Comparison of ENCODE assay signal across 8 cellular contexts in the genomic region with DNA sequence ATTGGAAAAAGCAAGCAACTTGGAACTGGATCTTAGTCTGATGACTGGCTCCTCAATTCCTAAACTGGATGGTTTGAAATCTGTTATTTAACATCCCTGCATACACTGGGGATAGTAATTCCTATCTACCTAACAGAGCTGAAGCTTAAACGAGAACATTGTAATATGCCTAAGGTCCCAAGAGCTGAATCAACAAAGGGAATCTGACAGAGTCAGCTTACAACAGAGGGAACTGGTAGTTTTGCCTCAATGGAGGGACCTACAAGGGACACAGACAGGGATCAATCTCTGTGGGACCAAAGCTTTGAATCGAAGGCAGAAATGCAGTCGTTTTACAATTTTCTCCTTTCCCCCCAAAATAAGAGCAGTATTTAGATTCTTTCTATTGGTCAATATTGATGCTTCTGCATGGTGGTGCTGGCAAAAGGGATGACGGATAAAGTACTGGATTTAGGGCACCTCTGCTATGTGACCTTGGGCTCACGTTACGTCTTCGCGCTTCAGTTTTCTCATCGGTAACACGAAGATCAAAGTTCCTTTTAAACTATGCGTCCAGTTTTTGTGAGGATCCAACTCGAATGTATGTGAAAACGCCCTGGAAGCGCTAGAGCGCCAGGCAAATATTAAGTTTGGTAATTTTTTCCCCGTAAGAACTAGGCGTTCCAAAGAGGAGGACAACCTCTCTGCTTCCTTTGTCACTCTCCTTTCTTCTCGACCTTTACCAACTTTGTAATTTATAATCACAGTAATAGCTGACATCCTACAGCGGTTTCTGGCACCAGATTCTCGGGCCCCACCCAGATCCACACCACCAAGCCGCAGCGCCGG. TPM values are rescaled to one million over a fixed set of nuclear protein-coding genes. Genes with fewer than 3 reads are reported as not detected.
DNase-seq lines count a peak whose midpoint lies in the region; ATAC-seq and TF ChIP-seq lines count a peak whose summit lies in the region.

No MANE protein-coding gene starts in this region.

- peaks cover 8% of the 10 kb centered on the region; the same call in 1 of the 2 replicates for H4K20me1 ChIP-seq in KMS-11 (ENCODE audit: insufficient read depth)

- peak overlapping the region; percentile 67 for H3K4me3 ChIP-seq in AG10803 (ENCODE audit: low read length)
- H3K4me3 ChIP-seq in KMS-11 (IDR thresholded peaks at IDR 0.05; ENCODE audit: insufficient read depth, low read depth, low read length) = peak overlapping the region; percentile 83
- peak overlapping the region; percentile 74 for H3K4me3 ChIP-seq in ectodermal cell (ENCODE audit: insufficient read depth, low read depth, low read length)
- H3K4me3 ChIP-seq in muscle layer of duodenum (ENCODE audit: low read depth in 1 of 2, low read length in 2 of 2) = peak overlapping the region; percentile 93 to 95

- 7 to 9% methylated on average over 23 of the region's 23 CpGs for WGBS in ectodermal cell, 2 experiments

- in situ Hi-C loops in G401 (cut with HindIII; ENCODE audit: low sequenced_read_pairs) = loop anchor here (10.0 kb wide), 1 partner anchor 103 kb away; no protein-coding TSS in a partner anchor

- no peak for TF ChIP-seq CTCF in AG10803 (conservative IDR thresholded peaks at IDR 0.05; ENCODE audit: low read length)
- no peak for TF ChIP-seq CTCF in KMS-11 (conservative IDR thresholded peaks at IDR 0.05; ENCODE audit: low read depth, low read length)
- TF ChIP-seq CTCF in omental fat pad (IDR thresholded peaks at IDR 0.05) = no peak

- ATAC-seq in GM19328 (IDR thresholded peaks at IDR 0.05; ENCODE audit: unreplicated experiment) (no peak), omental fat pad (ENCODE audit: low FRiP score) (no peak)

- H3K79me2 ChIP-seq in KMS-11 (ENCODE audit: insufficient read depth, low read depth) = peaks cover 46% of the 10 kb centered on the region

- H3K27me3 ChIP-seq in KMS-11 (ENCODE audit: insufficient read depth, low read depth) (no peaks in the 10 kb centered on the region), ectodermal cell (ENCODE audit: control insufficient read depth, insufficient read depth, low read length, poor library complexity, severe bottlenecking) (no peaks in the 10 kb centered on the region), muscle layer of duodenum (ENCODE audit: low read depth, low read length) (no peaks in the 10 kb centered on the region)

- no peak for DNase-seq in AG10803 (ENCODE audit: low read depth)
- no peak for DNase-seq in G401 (ENCODE audit: low spot score)
- no peak for DNase-seq in retina
- no peak for DNase-seq in omental fat pad (ENCODE audit: low spot score)

- peaks cover 24% of the 10 kb centered on the region for H3K4me1 ChIP-seq in KMS-11 (ENCODE audit: low read depth, poor library complexity, severe bottlenecking)
- H3K4me1 ChIP-seq in ectodermal cell (ENCODE audit: control insufficient read depth, insufficient read depth, low read length) = peaks cover 13% of the 10 kb centered on the region
- peaks cover 5 to 47% of the 10 kb centered on the region in 2 donors for H3K4me1 ChIP-seq in muscle layer of duodenum (ENCODE audit: control insufficient read depth in 1 of 2, insufficient read depth in 2 of 2, low read length in 2 of 2)

- H2AFZ ChIP-seq in KMS-11 (ENCODE audit: low read depth) = peak overlapping the region; percentile 12; the same call in 1 of the 2 replicates

- peak overlapping the region; percentile 90 for H3K4me2 ChIP-seq in KMS-11

- peak overlapping the region; percentile 17; the same call in 1 of the 2 replicates for H3K9ac ChIP-seq in KMS-11

- H3K36me3 ChIP-seq in KMS-11 (ENCODE audit: insufficient read depth) (no peaks in the 10 kb centered on the region), ectodermal cell (ENCODE audit: control insufficient read depth, insufficient read depth, low read length) (no peaks in the 10 kb centered on the region), muscle layer of duodenum (ENCODE audit: control insufficient read depth in 1 of 2, insufficient read depth in 2 of 2, low read length in 2 of 2) (peaks cover 0 to 3% of the 10 kb centered on the region in 2 donors)

- H3K9me3 ChIP-seq in ectodermal cell (ENCODE audit: control insufficient read depth, low read length) (no peaks in the 10 kb centered on the region), muscle layer of duodenum (ENCODE audit: control insufficient read depth in 1 of 2, low read length in 2 of 2) (no peaks in the 10 kb centered on the region)

- H3K27ac ChIP-seq in KMS-11 (peak overlapping the region; percentile 28; the same call in 1 of the 2 replicates), ectodermal cell (ENCODE audit: insufficient read depth, low read depth, low read length, poor library complexity, severe bottlenecking) (no peak overlapping the region), muscle layer of duodenum (ENCODE audit: low read length) (peak overlapping the region; percentile 86)

RNA-seq across cellular contexts. Expression of a gene that starts 1.1 kb away (rescaled TPM):
- 160 TPM for polyA plus RNA-seq in ectodermal cell (2013, experiment 1 of 4)
- polyA plus RNA-seq in ectodermal cell (2013, experiment 2 of 4) = 175 TPM
- 108 TPM for polyA plus RNA-seq in ectodermal cell (2013, experiment 3 of 4)
- polyA plus RNA-seq in ectodermal cell (2013, experiment 4 of 4) = 117 TPM
- 116 and 185 TPM in 2 replicates for total RNA-seq in G401 (2014; rRNA removed; shearing (Covaris generic))
- total RNA-seq in omental fat pad = 100 to 1,000 TPM in 3 of 4 donors, 10 to 100 TPM in 1; 81.8 to 117 (median 113) TPM

RNA-seq across cellular contexts. Expression of a gene that starts 2.4 kb away (rescaled TPM):
- 31.2 TPM for polyA plus RNA-seq in ectodermal cell (2013, experiment 1 of 4)
- 34.3 TPM for polyA plus RNA-seq in ectodermal cell (2013, experiment 2 of 4)
- 25.2 TPM for polyA plus RNA-seq in ectodermal cell (2013, experiment 3 of 4)
- polyA plus RNA-seq in ectodermal cell (2013, experiment 4 of 4) = 28.2 TPM
- total RNA-seq in G401 (2014; rRNA removed; shearing (Covaris generic)) = 1.7 and 2.4 TPM in 2 replicates
- total RNA-seq in omental fat pad = 10 to 100 TPM in 1 of 4 donors, 1 to 10 TPM in 3; 3.7 to 10.1 (median 7.1) TPM

RNA-seq across cellular contexts. Expression of a gene that starts 50.1 kb away (rescaled TPM):
- polyA plus RNA-seq in ectodermal cell (2013, experiment 1 of 4) = not detected
- 0.12 TPM for polyA plus RNA-seq in ectodermal cell (2013, experiment 2 of 4)
- polyA plus RNA-seq in ectodermal cell (2013, experiment 3 of 4) = not detected
- polyA plus RNA-seq in ectodermal cell (2013, experiment 4 of 4) = not detected
- 1.8 TPM in 1 of 2 replicates, not detected in the other for total RNA-seq in G401 (2014; rRNA removed; shearing (Covaris generic))
- under 1 TPM in 1 of 4 donors, not detected in 3; 0.84 TPM for total RNA-seq in omental fat pad
